Comparison of ENCODE assay signal across 8 cellular contexts in the genomic region with DNA sequence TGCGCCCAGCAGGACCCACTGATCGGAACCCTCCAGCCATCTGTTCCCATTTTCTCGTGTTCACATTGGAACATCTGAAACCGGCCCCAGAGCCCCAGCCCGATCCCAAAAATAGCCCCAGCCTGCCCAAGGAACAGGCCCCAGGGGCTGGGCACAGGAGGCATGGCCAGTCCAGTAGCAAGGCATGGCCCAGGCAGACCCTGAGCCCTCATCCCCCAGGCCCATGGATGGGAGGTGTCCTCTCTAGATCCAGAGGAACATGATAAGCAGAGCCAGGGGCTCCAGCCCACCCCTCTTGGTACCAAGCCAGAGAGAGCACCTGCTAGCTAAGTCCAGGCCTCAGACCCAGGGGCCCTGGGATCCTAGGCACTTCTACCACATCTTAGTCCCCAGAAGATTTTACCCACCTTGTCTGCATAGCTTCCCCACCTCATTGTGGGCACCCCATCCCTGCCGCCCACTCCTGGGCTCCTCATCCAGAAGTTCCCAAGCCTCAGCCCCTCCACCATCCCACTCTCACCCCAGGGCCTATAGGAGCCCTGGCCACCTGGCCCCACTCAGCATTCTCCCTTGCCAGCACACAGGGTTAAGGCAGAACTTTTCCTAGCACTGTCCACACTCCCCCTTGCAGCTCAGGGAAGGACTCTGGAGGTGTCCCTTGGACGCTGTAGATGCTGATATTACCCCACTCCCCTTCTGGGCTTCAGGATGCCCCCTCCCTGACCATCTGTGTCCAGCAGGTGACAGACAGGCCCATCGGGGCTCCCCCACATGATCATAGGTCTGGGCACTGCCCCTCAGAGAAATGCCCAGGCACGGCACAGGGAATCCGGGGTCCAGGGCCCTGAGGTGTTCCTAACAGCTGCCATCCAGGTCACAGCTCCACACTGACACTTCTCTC. TPM values are rescaled to one million over a fixed set of nuclear protein-coding genes. Genes with fewer than 3 reads are reported as not detected.
DNase-seq lines count a peak whose midpoint lies in the region; ATAC-seq and TF ChIP-seq lines count a peak whose summit lies in the region.

No MANE protein-coding gene starts in this region.

- H3K27ac ChIP-seq in cardiac muscle cell, result peak overlapping the region; percentile 89
- peak overlapping the region; percentile 100 for H3K27ac ChIP-seq in colonic mucosa
- H3K27ac ChIP-seq in vagina, result peak overlapping the region; percentile 96

- peaks cover 94% of the 10 kb centered on the region for H3K4me1 ChIP-seq in cardiac muscle cell (ENCODE audit: low read depth)
- peaks cover 82% of the 10 kb centered on the region for H3K4me1 ChIP-seq in colonic mucosa
- H3K4me1 ChIP-seq in vagina, result peaks cover 100% of the 10 kb centered on the region

- intact Hi-C loops in Right ventricle myocardium superior (cut with DNase I), result no loop called here
- intact Hi-C loops in colonic mucosa (cut with DNase I), result no loop called here
- intact Hi-C loops in vagina (cut with DNase I), result no loop called here

- no peak for TF ChIP-seq POLR2A in vagina (IDR thresholded peaks at IDR 0.05)

- H3K36me3 ChIP-seq in cardiac muscle cell, result no peaks in the 10 kb centered on the region
- no peaks in the 10 kb centered on the region for H3K36me3 ChIP-seq in colonic mucosa
- H3K36me3 ChIP-seq in vagina, result no peaks in the 10 kb centered on the region

- H3K9me3 ChIP-seq in cardiac muscle cell (ENCODE audit: low read depth) (no peaks in the 10 kb centered on the region), colonic mucosa (no peaks in the 10 kb centered on the region), vagina (no peaks in the 10 kb centered on the region)

- DNase-seq in cardiac muscle cell (ENCODE audit: low read depth in 1 of 2, low spot score in 1 of 2), result no peak
- DNase-seq in Right ventricle myocardium superior, result no peak
- DNase-seq in colonic mucosa, result no peak
- DNase-seq in myocyte (ENCODE audit: low read depth), result peak; percentile 88
- no peak for DNase-seq in vagina (ENCODE audit: extremely low spot score in 2 of 2)
- DNase-seq in ureter (ENCODE audit: low spot score), result no peak

- H3K27me3 ChIP-seq in cardiac muscle cell (no peaks in the 10 kb centered on the region), colonic mucosa (no peaks in the 10 kb centered on the region), vagina (no peaks in the 10 kb centered on the region)

- H3K4me3 ChIP-seq in cardiac muscle cell (no peak overlapping the region), colonic mucosa (no peak overlapping the region), vagina (peak overlapping the region; percentile 18 to 49)

- peak overlapping the region; percentile 61 to 90 for H3K9ac ChIP-seq in colonic mucosa (ENCODE audit: low read depth in 2 of 2, low read length in 2 of 2)

- ATAC-seq in Right ventricle myocardium superior (ENCODE audit: poor library complexity), result no peak
- ATAC-seq in GM19035 (IDR thresholded peaks at IDR 0.05; ENCODE audit: unreplicated experiment), result no peak
- no peak for ATAC-seq in HG02610 (IDR thresholded peaks at IDR 0.05; ENCODE audit: unreplicated experiment)

- no peak for TF ChIP-seq CTCF in cardiac muscle cell (IDR thresholded peaks at IDR 0.05; ENCODE audit: low read depth, low read length)
- TF ChIP-seq CTCF in colonic mucosa (IDR thresholded peaks at IDR 0.05), result no peak
- no peak for TF ChIP-seq CTCF in vagina (IDR thresholded peaks at IDR 0.05)

RNA-seq across cellular contexts. Expression of a gene that starts 9.5 kb away (rescaled TPM):
- 15.9 and 22.9 TPM in 2 replicates for total RNA-seq in cardiac muscle cell
- 10.0 and 11.2 TPM in 2 replicates for polyA plus RNA-seq in cardiac muscle cell
- total RNA-seq in Right ventricle myocardium superior, result 36.6 TPM
- total RNA-seq in colonic mucosa, result 10 to 100 TPM; 31.4 to 37.4 TPM
- total RNA-seq in myocyte, result 15.2 and 22.1 TPM in 2 replicates
- polyA plus RNA-seq in myocyte (2012), result 36.4 TPM
- total RNA-seq in vagina, result 30.0 TPM
- 87.8 TPM for total RNA-seq in ureter

RNA-seq across cellular contexts. Expression of a gene that starts 32.5 kb away (rescaled TPM):
- total RNA-seq in cardiac muscle cell, result not detected in 2 replicates
- not detected in 2 replicates for polyA plus RNA-seq in cardiac muscle cell
- not detected for total RNA-seq in Right ventricle myocardium superior
- total RNA-seq in colonic mucosa, result under 1 TPM; 0.05 to 0.19 TPM
- not detected in 2 replicates for total RNA-seq in myocyte
- not detected for polyA plus RNA-seq in myocyte (2012)
- total RNA-seq in vagina, result not detected
- total RNA-seq in ureter, result not detected

RNA-seq across cellular contexts. Expression of a gene that starts 39.9 kb away (rescaled TPM):
- total RNA-seq in cardiac muscle cell (0.89 TPM in 1 of 2 replicates, not detected in the other), Right ventricle myocardium superior (not detected), colonic mucosa (not detected), myocyte (not detected in 2 replicates), vagina (not detected), ureter (240 TPM)
- 1.4 and 3.3 TPM in 2 replicates for polyA plus RNA-seq in cardiac muscle cell
- 0.82 TPM for polyA plus RNA-seq in myocyte (2012)

RNA-seq across cellular contexts. Expression of a gene that starts 55.4 kb away (rescaled TPM):
- total RNA-seq in cardiac muscle cell (0.42 TPM in 1 of 2 replicates, not detected in the other), Right ventricle myocardium superior (not detected), colonic mucosa (not detected), myocyte (not detected in 2 replicates), vagina (not detected), ureter (not detected)
- polyA plus RNA-seq in cardiac muscle cell, result not detected in 2 replicates
- not detected for polyA plus RNA-seq in myocyte (2012)

Comparison
In these comparisons a context has a peak if more than half of its experiments do, and no peak if none do; other contexts are left out.
1. H3K4me3 ChIP-seq: peak in vagina (2 of 2); none in cardiac muscle cell (single experiment) and colonic mucosa (single experiment).
2. RNA of a gene that starts 39.9 kb away (total RNA-seq): 240 TPM in ureter (single experiment); 0.89 TPM in cardiac muscle cell, not detected in colonic mucosa, not detected in Right ventricle myocardium superior (single experiment), not detected in myocyte and not detected in vagina (single experiment); every median in the first group is over 100 times any median in the second.
3. Peak in every context shown above with its lines, with median percentiles within 50 percentile points of each other: H3K27ac ChIP-seq.